Comparison of ENCODE assay signal across 13 cellular contexts in the genomic region with DNA sequence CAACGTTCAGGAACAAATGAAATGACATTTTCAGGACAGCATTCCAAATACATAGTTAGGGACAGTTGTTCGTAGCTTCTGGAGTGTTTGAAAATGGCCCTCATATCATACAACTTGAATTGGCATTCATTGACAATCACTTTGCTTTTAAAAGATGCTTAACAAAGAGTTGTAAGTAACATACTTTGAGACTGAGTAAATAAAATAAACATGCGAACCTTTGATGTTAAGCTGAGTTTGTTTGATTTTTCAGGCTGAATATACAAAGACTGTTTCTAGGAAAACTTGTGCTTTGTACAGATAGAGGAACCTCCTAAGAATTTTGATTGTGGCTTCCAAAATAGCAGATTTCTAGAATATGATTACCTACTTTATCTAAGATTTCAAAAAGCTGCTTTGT.
"Had no signal": no experiment of that assay in that cellular context is flagged by ENCODE, and none has a peak within 500 bp of the region (broad histone marks: within the 10 kb centered on the region; RNA-seq: fewer than 3 reads in every experiment).

No MANE protein-coding gene starts in this region.

- ATAC-seq: activated CD8-positive, alpha-beta T cell treated with anti-CD3 and anti-CD28 coated beads for 36 hours; activated T-cell treated with anti-CD3 and anti-CD28 coated beads, Interleukin-2, amount 50 U/mL, for 4 hours; body of pancreas; gastroesophageal sphincter; psoas muscle had no signal

- H3K27me3 ChIP-seq: body of pancreas, gastroesophageal sphincter, heart right ventricle, spleen had no signal

- DNase-seq: activated CD4-positive, alpha-beta T cell treated with anti-CD3 and anti-CD28 coated beads for 48 hours; activated CD8-positive, alpha-beta T cell treated with anti-CD3 and anti-CD28 coated beads for 36 hours; activated effector memory CD4-positive, alpha-beta T cell treated with Interleukin-2 at 50 U/mL for 16 hours; activated T-cell treated with anti-CD3 and anti-CD28 coated beads, Interleukin-2, amount 50 U/mL, for 4 hours; amniotic stem cell; body of pancreas; effector memory CD4-positive, alpha-beta T cell; heart right ventricle; islet precursor cell; psoas muscle; spleen had no signal

- H3K27ac ChIP-seq: body of pancreas, epithelial cell of prostate, gastroesophageal sphincter, psoas muscle had no signal

- H3K9me3 ChIP-seq: body of pancreas, gastroesophageal sphincter, heart right ventricle, psoas muscle, spleen had no signal

- H3K36me3 ChIP-seq: gastroesophageal sphincter, heart right ventricle, spleen had no signal

- H3K4me3 ChIP-seq: body of pancreas, gastroesophageal sphincter, heart right ventricle, psoas muscle, spleen had no signal
